Comparison of ENCODE assay signal across 19 cellular contexts in genomic region chr5:150307617-150308426, GRCh38. TPM values are rescaled to one million over a fixed set of nuclear protein-coding genes. Genes with fewer than 3 reads are reported as not detected.
A peak's percentile ranks its signal among the peaks of the same experiment; 100 is the strongest.
DNase-seq lines count a peak whose midpoint lies in the region; ATAC-seq and TF ChIP-seq lines count a peak whose summit lies in the region.
"Had no signal": no experiment of that assay in that cellular context is flagged by ENCODE, and none has a peak within 500 bp of the region (broad histone marks: within the 10 kb centered on the region; RNA-seq: fewer than 3 reads in every experiment).

No MANE protein-coding gene starts in this region.

- H3K4me3 ChIP-seq in AG04450 (ENCODE audit: low read depth, low read length) (no peak overlapping the region), body of pancreas (no peak overlapping the region), coronary artery (no peak overlapping the region)
- H3K4me3 ChIP-seq: BLaER1 treated with 17β-estradiol and CSF1 and Interleukin-3, amounts not matched to agents 10 nM and 100 nM; GM23248; PC-9 had no signal

- peak; percentile 24 for ATAC-seq in body of pancreas
- no peak for ATAC-seq in HG03469 (IDR thresholded peaks at IDR 0.05; ENCODE audit: unreplicated experiment)
- ATAC-seq: HCT116 had no signal

- POLR2A ChIA-PET in AG04450 (lab: Yijun Ruan, JAX), result no interaction called here

- H3K36me3 ChIP-seq in body of pancreas (replicated peaks in 1 of 2; ENCODE audit: insufficient read depth in 1 of 2, low read depth in 2 of 2), result no peaks in the 10 kb centered on the region
- H3K36me3 ChIP-seq: BLaER1 treated with 17β-estradiol and CSF1 and Interleukin-3, amounts not matched to agents 10 nM and 100 nM had no signal

- peak overlapping the region; percentile 2 for H3K27ac ChIP-seq in AG04450 (ENCODE audit: low read depth, low read length)
- no peak overlapping the region for H3K27ac ChIP-seq in body of pancreas
- peak overlapping the region; percentile 6 for H3K27ac ChIP-seq in layer of hippocampus (ENCODE audit: low read depth, low read length)
- no peak overlapping the region for H3K27ac ChIP-seq in coronary artery
- H3K27ac ChIP-seq: BLaER1 treated with 17β-estradiol and CSF1 and Interleukin-3, amounts not matched to agents 10 nM and 100 nM; GM23248; PC-9 had no signal

- CTCF ChIA-PET in AG04450 (lab: Charles Lee), result no interaction called here

- H3K4me1 ChIP-seq in body of pancreas, result peaks cover 3% of the 10 kb centered on the region

- intact Hi-C loops in body of pancreas (cut with DNase I), result no loop called here

- no peak for TF ChIP-seq POLR2A in body of pancreas (IDR thresholded peaks at IDR 0.05)

- DNase-seq in AG04450 (ENCODE audit: low read depth, low spot score) (no peak), body of pancreas (no peak), pons (ENCODE audit: low spot score) (peak; percentile 89), coronary artery (ENCODE audit: low spot score) (no peak)
- DNase-seq in stimulated activated CD4-positive, alpha-beta T cell treated with anti-CD3 and anti-CD28 coated beads, Interleukin-2, amount 100 ng/mL, for 24 hours, result no peak
- DNase-seq: CD8-positive, alpha-beta memory T cell; DND-41; GM23248; KG1; NCI-H1048; NCI-H146; NCI-H2081; NCI-H510A; NCI-H82; PC-9 had no signal

- 60 to 78% methylated on average over 7 to 11 of the region's 11 CpGs for WGBS in body of pancreas, 2 donors

- no peaks in the 10 kb centered on the region for H3K9me3 ChIP-seq in AG04450 (ENCODE audit: control insufficient read depth, insufficient read depth, low read length)
- no peaks in the 10 kb centered on the region for H3K9me3 ChIP-seq in body of pancreas
- H3K9me3 ChIP-seq: BLaER1 treated with 17β-estradiol and CSF1 and Interleukin-3, amounts not matched to agents 10 nM and 100 nM had no signal

- TF ChIP-seq CTCF in AG04450 (IDR thresholded peaks at IDR 0.05; ENCODE audit: low read depth, low read length), result no peak
- no peak for TF ChIP-seq CTCF in body of pancreas (IDR thresholded peaks at IDR 0.05)
- TF ChIP-seq CTCF in coronary artery (IDR thresholded peaks at IDR 0.05), result no peak

- no peaks in the 10 kb centered on the region for H3K27me3 ChIP-seq in AG04450 (ENCODE audit: control insufficient read depth, insufficient read depth, low read length)
- no peaks in the 10 kb centered on the region for H3K27me3 ChIP-seq in body of pancreas
- no peaks in the 10 kb centered on the region for H3K27me3 ChIP-seq in layer of hippocampus (ENCODE audit: control insufficient read depth, insufficient read depth, low read length)

RNA-seq across cellular contexts. Expression of gene ARSI, which starts 5.1 kb away (rescaled TPM):
- 11.3 and 15.8 TPM in 2 replicates for polyA plus RNA-seq in AG04450 (2011; rRNA removed)
- polyA minus RNA-seq in AG04450 (2011; rRNA and poly(A)+ RNA removed), result 13.7 and 21.4 TPM in 2 replicates
- under 1 TPM in 1 of 2 donors, not detected in 1; 0.26 TPM for total RNA-seq in body of pancreas
- total RNA-seq: CD8-positive, alpha-beta memory T cell had no signal
- polyA plus RNA-seq: CD8-positive, alpha-beta memory T cell had no signal

RNA-seq across cellular contexts. Expression of gene CAMK2A, which starts 18.2 kb away (rescaled TPM):
- polyA plus RNA-seq in AG04450 (2011; rRNA removed), result 0.37 and 0.46 TPM in 2 replicates
- 0.41 and 0.65 TPM in 2 replicates for polyA minus RNA-seq in AG04450 (2011; rRNA and poly(A)+ RNA removed)
- under 1 TPM in 1 of 2 donors, not detected in 1; 0.26 TPM for total RNA-seq in body of pancreas
- total RNA-seq: CD8-positive, alpha-beta memory T cell had no signal
- polyA plus RNA-seq: CD8-positive, alpha-beta memory T cell; GM23248 had no signal

RNA-seq across cellular contexts. Expression of gene TCOF1, which starts 49.7 kb away (rescaled TPM):
- 6.5 and 9.8 TPM in 2 replicates for polyA plus RNA-seq in AG04450 (2011; rRNA removed)
- 12.1 and 12.5 TPM in 2 replicates for polyA minus RNA-seq in AG04450 (2011; rRNA and poly(A)+ RNA removed)
- 10 to 100 TPM; 18.9 to 23.4 TPM for total RNA-seq in body of pancreas

Comparison
In these comparisons a context has a peak if more than half of its experiments do, and no peak if none do; other contexts are left out.
1. H3K27ac ChIP-seq: peak in AG04450 (single experiment) and layer of hippocampus (single experiment); none in body of pancreas (0 of 4) and coronary artery (0 of 2).